32 cellular contexts compared by ENCODE assay signal in the genomic region with DNA sequence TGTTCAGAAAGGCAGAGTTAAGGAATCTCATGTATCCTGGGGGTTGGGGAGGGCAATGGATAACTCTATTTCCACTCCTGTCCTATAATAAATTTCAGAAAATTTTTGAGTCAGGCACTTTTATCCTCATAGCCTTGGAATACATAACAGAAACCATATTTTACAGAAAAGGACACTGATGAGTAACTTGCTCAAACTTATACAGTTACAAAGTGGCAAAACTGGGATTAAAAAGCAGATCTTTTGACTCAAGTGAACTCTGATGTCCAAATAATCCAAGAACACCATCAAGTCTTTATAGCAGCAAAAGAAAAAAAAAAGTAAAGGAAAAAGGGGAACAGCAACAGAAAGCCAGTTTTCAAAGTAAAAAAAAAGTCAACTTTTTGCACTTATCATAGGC.
"Had no signal": no experiment of that assay in that cellular context is flagged by ENCODE, and none has a peak within 500 bp of the region (broad histone marks: within the 10 kb centered on the region; RNA-seq: fewer than 3 reads in every experiment).

No MANE protein-coding gene starts in this region.

- H3K9me3 ChIP-seq: adrenal gland, body of pancreas, breast epithelium, colonic mucosa, gastroesophageal sphincter, heart right ventricle had no signal

- H3K4me1 Mint-ChIP-seq: activated B cell treated with CpG ODN at 0.5 μM for 24 hours; activated naive CD4-positive, alpha-beta T cell treated with anti-CD3 and anti-CD28 coated beads, Interleukin-2, amount 50 U/mL, for 24 hours; activated naive CD8-positive, alpha-beta T cell treated with anti-CD3 and anti-CD28 coated beads, Interleukin-2, amount 50 U/mL, for 24 hours had no signal

- H3K9me3 Mint-ChIP-seq: activated B cell treated with CpG ODN at 0.5 μM for 24 hours; activated CD4-positive, alpha-beta memory T cell treated with anti-CD3 and anti-CD28 coated beads for 36 hours; activated naive CD4-positive, alpha-beta T cell treated with anti-CD3 and anti-CD28 coated beads for 36 hours; activated naive CD4-positive, alpha-beta T cell treated with anti-CD3 and anti-CD28 coated beads, Interleukin-2, amount 50 U/mL, for 24 hours; activated naive CD8-positive, alpha-beta T cell treated with anti-CD3 and anti-CD28 coated beads for 36 hours; activated naive CD8-positive, alpha-beta T cell treated with anti-CD3 and anti-CD28 coated beads, Interleukin-2, amount 50 U/mL, for 24 hours; activated T-helper 1 cell treated with anti-CD3 and anti-CD28 coated beads, Interleukin-12 subunit alpha, Interleukin-12 subunit beta, Interleukin-2, Interleukin-4 antibody, amounts not matched to agents 30 ng/mL and 10 ng/mL and 1 ng/mL, durations not matched to agents 14 hours and 24 hours and 36 hours; activated T-helper 2 cell treated with anti-CD3 and anti-CD28 coated beads, Interferon-gamma antibody, Interleukin-2, Interleukin-4, amounts not matched to agents 10 μg/mL and 5 μg/mL and 100 μg/mL, durations not matched to agents 14 hours and 24 hours and 36 hours had no signal

- H3K27me3 ChIP-seq: adrenal gland, body of pancreas, breast epithelium, cardiac muscle cell, colonic mucosa, gastroesophageal sphincter, heart right ventricle, hepatocyte had no signal

- H3K36me3 Mint-ChIP-seq: activated CD4-positive, alpha-beta memory T cell treated with anti-CD3 and anti-CD28 coated beads for 36 hours; activated CD8-positive, alpha-beta memory T cell treated with anti-CD3 and anti-CD28 coated beads, Interleukin-2, amount 10 ng/mL, durations not matched to agents 7 days and 5 days; activated naive CD4-positive, alpha-beta T cell treated with anti-CD3 and anti-CD28 coated beads, Interleukin-2, amount 50 U/mL, for 24 hours; activated naive CD8-positive, alpha-beta T cell treated with anti-CD3 and anti-CD28 coated beads for 36 hours had no signal

- H3K4me3 ChIP-seq: adrenal gland, body of pancreas, breast epithelium, cardiac muscle cell, colonic mucosa, gastroesophageal sphincter, heart right ventricle, hepatocyte had no signal

- DNase-seq: activated B cell treated with CpG ODN at 0.5 μM for 24 hours; activated CD4-positive, alpha-beta memory T cell treated with anti-CD3 and anti-CD28 coated beads for 36 hours; activated CD4-positive, alpha-beta T cell treated with anti-CD3 and anti-CD28 coated beads for 48 hours; activated CD8-positive, alpha-beta memory T cell treated with anti-CD3 and anti-CD28 coated beads, Interleukin-2, amount 10 ng/mL, durations not matched to agents 7 days and 5 days; activated CD8-positive, alpha-beta memory T cell treated with anti-CD3 and anti-CD28 coated beads, Interleukin-2, amount 50 U/mL, for 4 hours; activated CD8-positive, alpha-beta T cell treated with anti-CD3 and anti-CD28 coated beads, Interleukin-2, amount 10 ng/mL, durations not matched to agents 7 days and 5 days; activated effector memory CD4-positive, alpha-beta T cell treated with anti-CD3 and anti-CD28 coated beads, Interleukin-2, amount 50 U/mL, for 16 hours; activated naive CD4-positive, alpha-beta T cell treated with anti-CD3 and anti-CD28 coated beads for 36 hours; activated naive CD8-positive, alpha-beta T cell treated with anti-CD3 and anti-CD28 coated beads for 36 hours; activated naive CD8-positive, alpha-beta T cell treated with anti-CD3 and anti-CD28 coated beads, Interleukin-2, amount 50 U/mL, for 24 hours; activated T-cell treated with anti-CD3 and anti-CD28 coated beads, Interleukin-2, amount 50 U/mL, for 1 hour; activated T-cell treated with anti-CD3 and anti-CD28 coated beads, Interleukin-2, amount 50 U/mL, for 48 hours; amygdala; aorta; body of pancreas; central memory CD4-positive, alpha-beta T cell; cerebellar nuclear complex; colonic mucosa; effector CD8-positive, alpha-beta T cell; foreskin melanocyte; heart right ventricle; T-helper 1 cell; T-helper 17 cell; WERI-Rb-1 had no signal

- H3K27ac ChIP-seq: adrenal gland, body of pancreas, breast epithelium, cardiac muscle cell, colonic mucosa, gastroesophageal sphincter, hepatocyte, WERI-Rb-1 had no signal

- H3K27ac Mint-ChIP-seq: activated B cell treated with CpG ODN at 0.5 μM for 24 hours; activated CD4-positive, alpha-beta memory T cell treated with anti-CD3 and anti-CD28 coated beads for 36 hours; activated CD8-positive, alpha-beta memory T cell treated with anti-CD3 and anti-CD28 coated beads, Interleukin-2, amount 10 ng/mL, durations not matched to agents 7 days and 5 days; activated CD8-positive, alpha-beta T cell treated with anti-CD3 and anti-CD28 coated beads, Interleukin-2, amount 10 ng/mL, durations not matched to agents 7 days and 5 days; activated naive CD4-positive, alpha-beta T cell treated with anti-CD3 and anti-CD28 coated beads for 36 hours; activated naive CD4-positive, alpha-beta T cell treated with anti-CD3 and anti-CD28 coated beads, Interleukin-2, amount 50 U/mL, for 24 hours; activated naive CD8-positive, alpha-beta T cell treated with anti-CD3 and anti-CD28 coated beads for 36 hours; activated naive CD8-positive, alpha-beta T cell treated with anti-CD3 and anti-CD28 coated beads, Interleukin-2, amount 50 U/mL, for 24 hours; activated T-helper 1 cell treated with anti-CD3 and anti-CD28 coated beads, Interleukin-12 subunit alpha, Interleukin-12 subunit beta, Interleukin-2, Interleukin-4 antibody, amounts not matched to agents 30 ng/mL and 10 ng/mL and 1 ng/mL, durations not matched to agents 14 hours and 24 hours and 36 hours; activated T-helper 2 cell treated with anti-CD3 and anti-CD28 coated beads, Interferon-gamma antibody, Interleukin-2, Interleukin-4, amounts not matched to agents 10 μg/mL and 5 μg/mL and 100 μg/mL, durations not matched to agents 14 hours and 24 hours and 36 hours; T-helper 17 cell had no signal

- H3K4me1 ChIP-seq: body of pancreas, breast epithelium, colonic mucosa had no signal

- H3K4me3 Mint-ChIP-seq: activated B cell treated with CpG ODN at 0.5 μM for 24 hours; activated CD4-positive, alpha-beta memory T cell treated with anti-CD3 and anti-CD28 coated beads for 36 hours; activated CD8-positive, alpha-beta memory T cell treated with anti-CD3 and anti-CD28 coated beads, Interleukin-2, amount 10 ng/mL, durations not matched to agents 7 days and 5 days; activated CD8-positive, alpha-beta T cell treated with anti-CD3 and anti-CD28 coated beads, Interleukin-2, amount 10 ng/mL, durations not matched to agents 7 days and 5 days; activated naive CD4-positive, alpha-beta T cell treated with anti-CD3 and anti-CD28 coated beads for 36 hours; activated naive CD4-positive, alpha-beta T cell treated with anti-CD3 and anti-CD28 coated beads, Interleukin-2, amount 50 U/mL, for 24 hours; activated naive CD8-positive, alpha-beta T cell treated with anti-CD3 and anti-CD28 coated beads for 36 hours; activated naive CD8-positive, alpha-beta T cell treated with anti-CD3 and anti-CD28 coated beads, Interleukin-2, amount 50 U/mL, for 24 hours; activated T-helper 1 cell treated with anti-CD3 and anti-CD28 coated beads, Interleukin-12 subunit alpha, Interleukin-12 subunit beta, Interleukin-2, Interleukin-4 antibody, amounts not matched to agents 30 ng/mL and 10 ng/mL and 1 ng/mL, durations not matched to agents 14 hours and 24 hours and 36 hours; T-helper 17 cell had no signal

- H3K36me3 ChIP-seq: adrenal gland, breast epithelium, cardiac muscle cell, colonic mucosa, gastroesophageal sphincter, WERI-Rb-1 had no signal
